18 cellular contexts compared by ENCODE assay signal in genomic region chr2:31020713-31021112, GRCh38.
"Had no signal": no experiment of that assay in that cellular context is flagged by ENCODE, and none has a peak within 500 bp of the region (broad histone marks: within the 10 kb centered on the region; RNA-seq: fewer than 3 reads in every experiment).

No MANE protein-coding gene starts in this region.

- ATAC-seq: Panc1, PC-3 had no signal

- H3K27ac ChIP-seq: RWPE1 had no signal

- DNase-seq: KBM-7, MV-4-11, NCI-H1048, NCI-H1105, NCI-H1417, NCI-H1436 treated with DMSO at 0.1 percent for 48 hours, NCI-H1694, NCI-H187 treated with DMSO at 0.1 percent for 48 hours, NCI-H2029 treated with DMSO at 0.1 percent for 48 hours, NCI-H2171 treated with DMSO at 0.1 percent for 48 hours, NCI-H345, NCI-H446 treated with DMSO at 0.1 percent for 48 hours, NCI-H510A treated with DMSO at 0.1 percent for 48 hours, NCI-H526, PC-3, SHP77 had no signal
